16 cellular contexts compared by ENCODE assay signal in the genomic region with DNA sequence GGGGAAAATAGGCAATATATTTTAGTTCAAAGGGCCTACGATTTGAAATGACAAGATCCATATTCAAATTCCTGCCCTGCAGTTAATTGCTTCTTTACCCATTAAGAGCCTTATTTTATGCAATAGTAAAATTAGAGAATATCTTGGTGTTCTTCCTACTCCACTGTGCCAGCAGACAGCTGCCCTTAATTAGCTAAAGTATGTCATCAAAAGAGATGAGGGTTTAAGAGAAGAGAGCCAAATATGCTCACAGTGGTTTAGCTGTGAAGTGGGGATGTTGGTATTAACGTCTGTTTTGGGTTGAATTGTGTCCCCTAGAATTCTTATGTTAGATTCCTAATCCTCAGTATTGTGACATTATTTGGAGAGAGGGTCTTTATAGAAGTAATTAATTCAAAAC.
DNase-seq lines count a peak whose midpoint lies in the region; ATAC-seq lines count a peak whose summit lies in the region.
"Had no signal": no experiment of that assay in that cellular context is flagged by ENCODE, and none has a peak within 500 bp of the region (broad histone marks: within the 10 kb centered on the region; RNA-seq: fewer than 3 reads in every experiment).

No MANE protein-coding gene starts in this region.

- no peak overlapping the region for H2AK5ac ChIP-seq in mesendoderm (ENCODE audit: low read length)

- H3K27me3 ChIP-seq in mesendoderm (ENCODE audit: insufficient read depth, low read length, poor library complexity): no peaks in the 10 kb centered on the region

- no peak overlapping the region for H3K56ac ChIP-seq in mesendoderm (ENCODE audit: low read length)

- H3K4ac ChIP-seq in mesendoderm (ENCODE audit: low read depth, low read length): no peak overlapping the region

- no peak overlapping the region for H3K18ac ChIP-seq in mesendoderm (ENCODE audit: low read length)

- no peaks in the 10 kb centered on the region for H3K4me1 ChIP-seq in mesendoderm (ENCODE audit: control insufficient read depth, low read depth, low read length)

- H4K5ac ChIP-seq in mesendoderm (ENCODE audit: low read length): no peak overlapping the region

- no peaks in the 10 kb centered on the region for H3K79me2 ChIP-seq in mesendoderm (ENCODE audit: control insufficient read depth, insufficient read depth, low read length)

- H4K8ac ChIP-seq in mesendoderm (ENCODE audit: low read depth, low read length): peak overlapping the region; percentile 17

- no peak for ATAC-seq in GM19467 (IDR thresholded peaks at IDR 0.05; ENCODE audit: unreplicated experiment)
- ATAC-seq: CD8-positive, alpha-beta T cell; HepG2 had no signal

- no peaks in the 10 kb centered on the region for H3K36me3 ChIP-seq in mesendoderm (ENCODE audit: control insufficient read depth, insufficient read depth, low read length)

- H2BK120ac ChIP-seq in mesendoderm (ENCODE audit: low read depth, low read length): no peak overlapping the region

- WGBS in mesendoderm (ENCODE audit: extremely low coverage, insufficient coverage, low lambda C conversion rate): no CpG with 5 or more reads among the region's 2 CpGs

- H3K79me1 ChIP-seq in mesendoderm (ENCODE audit: low read length): no peaks in the 10 kb centered on the region

- peak; percentile 10 for DNase-seq in AG08395 (ENCODE audit: low spot score)
- peak; percentile 43 for DNase-seq in EH (ENCODE audit: low read depth)
- peak; percentile 7 for DNase-seq in RPMI7951 (ENCODE audit: low read depth)
- no peak for DNase-seq in mesendoderm
- no peak for DNase-seq in OCI-M1 (lab: John Stamatoyannopoulos, UW)
- no peak for DNase-seq in kidney tubule cell (ENCODE audit: low spot score)
- DNase-seq: ACHN; CD8-positive, alpha-beta T cell; COR-L47; DMS153; DMS79 treated with DMSO at 0.1 percent for 48 hours; GDM1; HCEC 1CT; HFFc6 had no signal

- no peak overlapping the region for H3K4me3 ChIP-seq in mesendoderm (ENCODE audit: low read length)

- H3K9ac ChIP-seq in mesendoderm (ENCODE audit: low read length): no peak overlapping the region

- no peak overlapping the region for H3K23ac ChIP-seq in mesendoderm (ENCODE audit: low read length)

- H2BK5ac ChIP-seq in mesendoderm (ENCODE audit: low read length): no peak overlapping the region

- H3K4me2 ChIP-seq in mesendoderm (ENCODE audit: low read length): no peak overlapping the region

- no peak overlapping the region for H3K27ac ChIP-seq in mesendoderm (ENCODE audit: low read depth, low read length)

- no peak overlapping the region for H2BK15ac ChIP-seq in mesendoderm (replicated peaks; ENCODE audit: low read depth)

Comparison
In these comparisons a context has a peak if more than half of its experiments do, and no peak if none do; other contexts are left out.
1. DNase-seq: peak in AG08395 (single experiment), EH (single experiment) and RPMI7951 (single experiment); none in mesendoderm (single experiment), OCI-M1 (single experiment) and kidney tubule cell (single experiment).